2 cellular contexts compared by ENCODE assay signal in genomic region chr7:143264196-143264568, GRCh38. TPM values are rescaled to one million over a fixed set of nuclear protein-coding genes. Genes with fewer than 3 reads are reported as not detected.
DNase-seq lines count a peak whose midpoint lies in the region; ATAC-seq and TF ChIP-seq lines count a peak whose summit lies in the region.
"Not testable (repeated sequence)": the region's sequence is repeated elsewhere in the genome, so short reads cannot be mapped to it uniquely, and the experiment has no call there.

No MANE protein-coding gene starts in this region.

- not testable (repeated sequence) for H3K36me3 Mint-ChIP-seq in natural killer cell

- H3F3A ChIP-seq in SU-DHL-6 (ENCODE audit: insufficient read depth): not testable (repeated sequence)

- H3K9me2 ChIP-seq in SU-DHL-6 (replicated peaks; ENCODE audit: insufficient read depth, low read length): not testable (repeated sequence)

- H3K4me3 Mint-ChIP-seq in natural killer cell: peak overlapping the region; percentile 95

- H3K9me3 ChIP-seq in SU-DHL-6 (ENCODE audit: insufficient read depth, low read length): not testable (repeated sequence)

- not testable (repeated sequence) for H3K9me3 Mint-ChIP-seq in natural killer cell

- TF ChIP-seq CTCF in SU-DHL-6 (IDR thresholded peaks at IDR 0.05; ENCODE audit: insufficient read depth, low read length, poor library complexity, severe bottlenecking); natural killer cell (IDR thresholded peaks at IDR 0.05): not testable (repeated sequence)

- not testable (repeated sequence) for ATAC-seq in natural killer cell

- H3K9ac ChIP-seq in SU-DHL-6 (ENCODE audit: low read length): peak overlapping the region; percentile 91

- intact Hi-C loops in natural killer cell (cut with micrococcal nuclease): not testable (repeated sequence)

- not testable (repeated sequence) for H4K20me1 ChIP-seq in SU-DHL-6 (ENCODE audit: low read depth, low read length)

- H3K27ac ChIP-seq in SU-DHL-6 (ENCODE audit: low read depth, low read length): 0 out of 2 replicates have a peak overlapping the region, but pooled peaks have one; percentile 17

- H3K4me3 ChIP-seq in SU-DHL-6 (ENCODE audit: insufficient read depth, low read length, poor library complexity, severe bottlenecking): peak overlapping the region; percentile 71

- not testable (repeated sequence) for H3K79me2 ChIP-seq in SU-DHL-6 (ENCODE audit: insufficient read depth, low read length)

- H2AFZ ChIP-seq in SU-DHL-6 (ENCODE audit: low read depth, low read length, severe bottlenecking): peak overlapping the region; percentile 92

- peak overlapping the region; percentile 69 to 93 for H3K27ac Mint-ChIP-seq in natural killer cell

- H3K4me2 ChIP-seq in SU-DHL-6 (ENCODE audit: low read depth, low read length, poor library complexity, severe bottlenecking): peak overlapping the region; percentile 96

- not testable (repeated sequence) for DNase-seq in natural killer cell

- H3K27me3 ChIP-seq in SU-DHL-6 (ENCODE audit: low read length): not testable (repeated sequence)

- H3K27me3 Mint-ChIP-seq in natural killer cell (ENCODE audit: low read depth in 2 of 2): not testable (repeated sequence)

- H3K36me3 ChIP-seq in SU-DHL-6 (ENCODE audit: low read length): not testable (repeated sequence)

- peaks cover 24 to 34% of the 10 kb centered on the region in 2 donors for H3K4me1 Mint-ChIP-seq in natural killer cell

RNA-seq across cellular contexts. Expression of gene GSTK1, which starts 0.9 kb away (rescaled TPM):
- total RNA-seq in natural killer cell: 100 to 1,000 TPM; 159 to 215 (median 181) TPM

RNA-seq across cellular contexts. Expression of gene TMEM139, which starts 20.6 kb away (rescaled TPM):
- not detected for total RNA-seq in natural killer cell

RNA-seq across cellular contexts. Expression of gene CASP2, which starts 24.0 kb away (rescaled TPM):
- 10 to 100 TPM; 36.7 to 60.5 (median 54.7) TPM for total RNA-seq in natural killer cell

RNA-seq across cellular contexts. Expression of gene TAS2R40, which starts 42.3 kb away (rescaled TPM):
- not detected for total RNA-seq in natural killer cell

RNA-seq across cellular contexts. Expression of gene CLCN1, which starts 51.7 kb away (rescaled TPM):
- total RNA-seq in natural killer cell: under 1 TPM in 2 of 3 donors, not detected in 1; 0.16 to 0.19 TPM
